12 cellular contexts compared by ENCODE assay signal in genomic region chr19:6588508-6589345, GRCh38. TPM values are rescaled to one million over a fixed set of nuclear protein-coding genes. Genes with fewer than 3 reads are reported as not detected.
DNase-seq lines count a peak whose midpoint lies in the region; ATAC-seq and TF ChIP-seq lines count a peak whose summit lies in the region.
"Had no signal": no experiment of that assay in that cellular context is flagged by ENCODE, and none has a peak within 500 bp of the region (broad histone marks: within the 10 kb centered on the region; RNA-seq: fewer than 3 reads in every experiment).

No MANE protein-coding gene starts in this region.

- no peak overlapping the region for H2BK12ac ChIP-seq in H9 (ENCODE audit: insufficient read length, low read depth, low read length)

- no peak overlapping the region for H2BK20ac ChIP-seq in H9 (ENCODE audit: low read depth, low read length, poor library complexity, severe bottlenecking)

- H3K27ac ChIP-seq in H9 (ENCODE audit: insufficient read length, low read depth, low read length) (no peak overlapping the region), mesendoderm (ENCODE audit: low read depth, low read length) (no peak overlapping the region)
- H3K27ac ChIP-seq: adrenal gland had no signal

- CTCF ChIA-PET in activated CD4-positive, alpha-beta memory T cell treated with anti-CD3 and anti-CD28 coated beads, Interleukin-2, amount 10 ng/mL, durations not matched to agents 7 days and 5 days (lab: Charles Lee): interaction anchor here (1.3 kb wide), 1 partner anchor 36 kb away, joined by 3 read pairs; no protein-coding TSS in a partner anchor

- peak overlapping the region; percentile 70 for H3K4me2 ChIP-seq in H9 (ENCODE audit: insufficient read depth, insufficient read length, low read length)
- H3K4me2 ChIP-seq in mesendoderm (ENCODE audit: low read length): peak overlapping the region; percentile 1

- H2BK5ac ChIP-seq in H9 (ENCODE audit: insufficient read length, low read length) (no peak overlapping the region), mesendoderm (ENCODE audit: low read length) (no peak overlapping the region)

- no peak for TF ChIP-seq CTCF in H9 (conservative IDR thresholded peaks at IDR 0.05)

- H3K23ac ChIP-seq in H9 (ENCODE audit: insufficient read length, low read depth, low read length): no peak overlapping the region
- H3K23ac ChIP-seq in mesendoderm (ENCODE audit: low read length): no peak overlapping the region

- H3K79me1 ChIP-seq in H9 (ENCODE audit: insufficient read depth, low read depth, low read length, poor library complexity, severe bottlenecking): no peaks in the 10 kb centered on the region
- no peaks in the 10 kb centered on the region for H3K79me1 ChIP-seq in mesendoderm (ENCODE audit: low read length)

- no peak for DNase-seq in H9
- DNase-seq in activated CD4-positive, alpha-beta memory T cell treated with anti-CD3 and anti-CD28 coated beads, Interleukin-2, amount 10 ng/mL, durations not matched to agents 7 days and 5 days: no peak
- no peak for DNase-seq in mesendoderm
- DNase-seq in NCI-H146 treated with DMSO at 0.1 percent for 48 hours (lab: John Stamatoyannopoulos, UW; ENCODE audit: unreplicated experiment): no peak
- no peak for DNase-seq in NCI-H2196 (lab: John Stamatoyannopoulos, UW; ENCODE audit: unreplicated experiment)
- DNase-seq: adrenal gland, NCI-H1694 had no signal

- H3K36me3 Mint-ChIP-seq in H9 (ENCODE audit: insufficient read depth in 1 of 3, low read depth in 3 of 3): no peaks in the 10 kb centered on the region
- H3K36me3 Mint-ChIP-seq in activated CD4-positive, alpha-beta memory T cell treated with anti-CD3 and anti-CD28 coated beads, Interleukin-2, amount 10 ng/mL, durations not matched to agents 7 days and 5 days (ENCODE audit: low read depth): peaks cover 53% of the 10 kb centered on the region

- H4K91ac ChIP-seq in H9 (ENCODE audit: insufficient read length, low read depth, low read length): no peak overlapping the region

- no peak overlapping the region for H3T11ph ChIP-seq in H9 (ENCODE audit: low read length)

- no peaks in the 10 kb centered on the region for H3K79me2 ChIP-seq in H9 (ENCODE audit: insufficient read depth, low read length)
- no peaks in the 10 kb centered on the region for H3K79me2 ChIP-seq in mesendoderm (ENCODE audit: control insufficient read depth, insufficient read depth, low read length)

- H3K9me3 ChIP-seq in ES-I3 (ENCODE audit: control insufficient read depth, insufficient read depth, low read length) (no peaks in the 10 kb centered on the region), H9 (ENCODE audit: control insufficient read depth, low read depth, low read length) (no peaks in the 10 kb centered on the region)
- H3K9me3 ChIP-seq: adrenal gland had no signal

- no peak overlapping the region for H2AFZ ChIP-seq in H9 (ENCODE audit: low read length)

- no peak for ATAC-seq in GM19463 (IDR thresholded peaks at IDR 0.05; ENCODE audit: unreplicated experiment)

- no peak overlapping the region for H2AK5ac ChIP-seq in H9 (ENCODE audit: insufficient read length, low read length)
- no peak overlapping the region for H2AK5ac ChIP-seq in mesendoderm (ENCODE audit: low read length)

- H4K5ac ChIP-seq in H9 (ENCODE audit: insufficient read length, low read depth, low read length) (no peak overlapping the region), mesendoderm (ENCODE audit: low read length) (no peak overlapping the region)

- H3K56ac ChIP-seq in H9 (ENCODE audit: insufficient read length, low read depth, low read length): no peak overlapping the region
- H3K56ac ChIP-seq in mesendoderm (ENCODE audit: low read length): no peak overlapping the region

- H3K27me3 Mint-ChIP-seq in H9 (ENCODE audit: low read depth): peaks cover 97% of the 10 kb centered on the region
- peaks cover 28% of the 10 kb centered on the region for H3K27me3 Mint-ChIP-seq in activated CD4-positive, alpha-beta memory T cell treated with anti-CD3 and anti-CD28 coated beads, Interleukin-2, amount 10 ng/mL, durations not matched to agents 7 days and 5 days

- H2BK15ac ChIP-seq in H9 (ENCODE audit: low read depth, low read length): no peak overlapping the region
- H2BK15ac ChIP-seq in mesendoderm (replicated peaks; ENCODE audit: low read depth): no peak overlapping the region

- H4K8ac ChIP-seq in H9 (replicated peaks; ENCODE audit: insufficient read length, low read depth, low read length) (no peak overlapping the region), mesendoderm (ENCODE audit: low read depth, low read length) (no peak overlapping the region)

- H3K18ac ChIP-seq in H9 (ENCODE audit: insufficient read length, low read depth, low read length): no peak overlapping the region
- H3K18ac ChIP-seq in mesendoderm (ENCODE audit: low read length): no peak overlapping the region

- H3K36me3 ChIP-seq in ES-I3 (ENCODE audit: insufficient read depth, low read length) (no peaks in the 10 kb centered on the region), mesendoderm (ENCODE audit: control insufficient read depth, insufficient read depth, low read length) (no peaks in the 10 kb centered on the region)
- H3K36me3 ChIP-seq: adrenal gland had no signal

- H3K4me1 Mint-ChIP-seq in H9: peaks cover 35 to 41% of the 10 kb centered on the region in 2 experiments
- H3K4me1 Mint-ChIP-seq in activated CD4-positive, alpha-beta memory T cell treated with anti-CD3 and anti-CD28 coated beads, Interleukin-2, amount 10 ng/mL, durations not matched to agents 7 days and 5 days: peaks cover 64% of the 10 kb centered on the region

- H3K4me3 Mint-ChIP-seq in H9: peak overlapping the region; percentile 68 to 81
- peak overlapping the region; percentile 93 for H3K4me3 Mint-ChIP-seq in activated CD4-positive, alpha-beta memory T cell treated with anti-CD3 and anti-CD28 coated beads, Interleukin-2, amount 10 ng/mL, durations not matched to agents 7 days and 5 days

- peaks cover 0 to 5% of the 10 kb centered on the region in 2 experiments; a peak in 2 of 5 replicates for H3K9me3 Mint-ChIP-seq in H9
- H3K9me3 Mint-ChIP-seq in activated CD4-positive, alpha-beta memory T cell treated with anti-CD3 and anti-CD28 coated beads, Interleukin-2, amount 10 ng/mL, durations not matched to agents 7 days and 5 days: no peaks in the 10 kb centered on the region

- H3K9ac ChIP-seq in ES-I3 (ENCODE audit: low read depth, low read length): peak overlapping the region; percentile 69; the same call in 1 of the 2 replicates
- H3K9ac ChIP-seq in H9 (ENCODE audit: extremely low read depth, insufficient read length, low read length): no peak overlapping the region
- no peak overlapping the region for H3K9ac ChIP-seq in mesendoderm (ENCODE audit: low read length)

- no CpG with 5 or more reads among the region's 20 CpGs for WGBS in H9 (ENCODE audit: extremely low coverage, insufficient read length, low lambda C conversion rate)
- no CpG with 5 or more reads among the region's 20 CpGs for WGBS in mesendoderm (ENCODE audit: extremely low coverage, insufficient coverage, low lambda C conversion rate)

- H3K27ac Mint-ChIP-seq in H9: no peak overlapping the region
- H3K27ac Mint-ChIP-seq in activated CD4-positive, alpha-beta memory T cell treated with anti-CD3 and anti-CD28 coated beads, Interleukin-2, amount 10 ng/mL, durations not matched to agents 7 days and 5 days: peak overlapping the region; percentile 48

- no peak overlapping the region for H2BK120ac ChIP-seq in H9 (ENCODE audit: low read depth, low read length, poor library complexity, severe bottlenecking)
- no peak overlapping the region for H2BK120ac ChIP-seq in mesendoderm (ENCODE audit: low read depth, low read length)

- H3K14ac ChIP-seq in H9 (ENCODE audit: insufficient read depth, low read length): no peak overlapping the region

- H3K4me3 ChIP-seq in mesendoderm (ENCODE audit: low read length): no peak overlapping the region
- H3K4me3 ChIP-seq: adrenal gland had no signal

- peaks cover 31% of the 10 kb centered on the region for H3K23me2 ChIP-seq in H9 (ENCODE audit: insufficient read length, low read depth, low read length, poor library complexity, severe bottlenecking)

- peaks cover 2% of the 10 kb centered on the region for H4K20me1 ChIP-seq in H9 (ENCODE audit: control insufficient read depth, insufficient read depth, insufficient read length)

- POLR2A ChIA-PET in activated CD4-positive, alpha-beta memory T cell treated with anti-CD3 and anti-CD28 coated beads, Interleukin-2, amount 10 ng/mL, durations not matched to agents 7 days and 5 days (lab: Charles Lee): interaction anchor here (0.7 kb wide), 1 partner anchor 36 kb away, joined by 3 read pairs; no protein-coding TSS in a partner anchor

- H3K4me1 ChIP-seq in ES-I3 (ENCODE audit: insufficient read depth, low read length): 0 out of 2 replicates have a peak, but pooled peaks cover 2% of the 10 kb centered on the region
- no peaks in the 10 kb centered on the region; the same call in 1 of the 2 replicates for H3K4me1 ChIP-seq in H9 (ENCODE audit: insufficient read depth, low read length)
- peaks cover 2% of the 10 kb centered on the region for H3K4me1 ChIP-seq in mesendoderm (ENCODE audit: control insufficient read depth, low read depth, low read length)
- H3K4me1 ChIP-seq: adrenal gland had no signal

- H3K27me3 ChIP-seq in H9 (ENCODE audit: insufficient read depth, low read length) (peaks cover 35% of the 10 kb centered on the region; the same call in 1 of the 2 replicates), mesendoderm (ENCODE audit: insufficient read depth, low read length, poor library complexity) (peaks cover 17% of the 10 kb centered on the region)

- H3K4ac ChIP-seq in H9 (ENCODE audit: low read depth, low read length) (no peak overlapping the region), mesendoderm (ENCODE audit: low read depth, low read length) (no peak overlapping the region)

RNA-seq across cellular contexts. Expression of gene CD70, which starts 2.2 kb away (rescaled TPM):
- 1.2 and 1.3 TPM in 2 replicates for total RNA-seq in H9 (2021)
- 10 to 100 TPM; 64.1 to 64.4 TPM for total RNA-seq in activated CD4-positive, alpha-beta memory T cell treated with anti-CD3 and anti-CD28 coated beads, Interleukin-2, amount 10 ng/mL, durations not matched to agents 7 days and 5 days
- 0.77 TPM for polyA plus RNA-seq in mesendoderm (2013, experiment 1 of 2)
- polyA plus RNA-seq in mesendoderm (2013, experiment 2 of 2): 0.71 TPM
- total RNA-seq: fibroblast of lung, lung microvascular endothelial cell, temporal lobe had no signal
- polyA plus RNA-seq: fibroblast of lung had no signal

RNA-seq across cellular contexts. Expression of gene TNFSF9, which starts 57.9 kb away (rescaled TPM):
- 1.9 and 2.1 TPM in 2 replicates for total RNA-seq in H9 (2021)
- 1 to 10 TPM; 5.7 to 5.8 TPM for total RNA-seq in activated CD4-positive, alpha-beta memory T cell treated with anti-CD3 and anti-CD28 coated beads, Interleukin-2, amount 10 ng/mL, durations not matched to agents 7 days and 5 days
- polyA plus RNA-seq in mesendoderm (2013, experiment 1 of 2): 1.6 TPM
- 1.8 TPM for polyA plus RNA-seq in mesendoderm (2013, experiment 2 of 2)

Comparison
In these comparisons a context has a peak if more than half of its experiments do, and no peak if none do; other contexts are left out.
1. RNA of gene CD70, which starts 2.2 kb away (total RNA-seq): 64.1 to 64.4 TPM in activated CD4-positive, alpha-beta memory T cell treated with anti-CD3 and anti-CD28 coated beads, Interleukin-2, amount 10 ng/mL, durations not matched to agents 7 days and 5 days; 1.2 to 1.3 TPM in H9; every median in the first group is over 10 times any median in the second.